Comparison of ENCODE assay signal across 14 cellular contexts in genomic region chr1:234909307-234909706, GRCh38.
"Had no signal": no experiment of that assay in that cellular context is flagged by ENCODE, and none has a peak within 500 bp of the region (broad histone marks: within the 10 kb centered on the region; RNA-seq: fewer than 3 reads in every experiment).

No MANE protein-coding gene starts in this region.

- H3K27ac Mint-ChIP-seq: memory B cell, type B pancreatic cell had no signal

- H3K36me3 ChIP-seq: esophagus muscularis mucosa, gastrocnemius medialis, heart right ventricle, left ventricle myocardium inferior, lower lobe of right lung, neutrophil, suprapubic skin, thyroid gland had no signal

- ATAC-seq: gastrocnemius medialis; naive thymus-derived CD4-positive, alpha-beta T cell; stimulated activated naive CD8-positive, alpha-beta T cell treated with anti-CD3 and anti-CD28 coated beads, Interleukin-15, Interleukin-2, amounts not matched to agents 100 U/mL and 50 U/mL, for 24 hours had no signal

- H3K9me3 ChIP-seq: esophagus muscularis mucosa, gastrocnemius medialis, heart right ventricle, left ventricle myocardium inferior, lower lobe of right lung, neutrophil, suprapubic skin, thyroid gland had no signal

- H3K9me3 Mint-ChIP-seq: memory B cell; naive thymus-derived CD4-positive, alpha-beta T cell; type B pancreatic cell had no signal

- H3K4me3 Mint-ChIP-seq: memory B cell; naive thymus-derived CD4-positive, alpha-beta T cell; type B pancreatic cell had no signal

- H3K36me3 Mint-ChIP-seq: memory B cell; naive thymus-derived CD4-positive, alpha-beta T cell; type B pancreatic cell had no signal

- H3K27me3 Mint-ChIP-seq: memory B cell; naive thymus-derived CD4-positive, alpha-beta T cell had no signal

- H3K4me3 ChIP-seq: esophagus muscularis mucosa, gastrocnemius medialis, heart right ventricle, left ventricle myocardium inferior, lower lobe of right lung, suprapubic skin, thyroid gland had no signal

- DNase-seq: effector memory CD4-positive, alpha-beta T cell; gastrocnemius medialis; heart right ventricle; left ventricle myocardium inferior; lower lobe of right lung; midbrain; naive thymus-derived CD4-positive, alpha-beta T cell; stimulated activated naive CD8-positive, alpha-beta T cell treated with anti-CD3 and anti-CD28 coated beads, Interleukin-15, Interleukin-2, amounts not matched to agents 100 U/mL and 50 U/mL, for 24 hours; thyroid gland had no signal
